1 cellular context compared by ENCODE assay signal in the genomic region with DNA sequence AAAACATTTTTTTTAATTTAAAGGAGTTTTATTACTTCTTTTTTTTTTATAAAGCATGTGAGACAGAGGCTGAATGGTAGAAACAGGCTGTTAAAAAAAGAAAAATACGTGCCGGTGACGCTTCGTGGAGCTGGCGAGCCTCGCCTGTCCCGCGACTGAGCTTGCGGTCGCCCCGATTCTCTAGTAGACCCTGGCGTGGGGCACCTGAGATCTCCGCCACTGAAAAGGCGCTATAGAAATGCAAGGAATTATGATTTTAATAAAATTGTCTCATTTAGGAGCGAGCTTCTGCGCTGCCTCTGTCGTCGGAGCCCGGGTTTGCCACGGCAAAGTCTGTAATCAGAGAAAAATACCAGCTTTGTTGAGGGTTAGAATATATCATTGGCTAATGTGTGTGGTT.
TF ChIP-seq lines count a peak whose summit lies in the region.

No MANE protein-coding gene starts in this region.

TF ChIP-seq in GM12878, 131 proteins besides CTCF, POLR2A, EP300 and RAD21:
- TF ChIP-seq, protein P1, sequence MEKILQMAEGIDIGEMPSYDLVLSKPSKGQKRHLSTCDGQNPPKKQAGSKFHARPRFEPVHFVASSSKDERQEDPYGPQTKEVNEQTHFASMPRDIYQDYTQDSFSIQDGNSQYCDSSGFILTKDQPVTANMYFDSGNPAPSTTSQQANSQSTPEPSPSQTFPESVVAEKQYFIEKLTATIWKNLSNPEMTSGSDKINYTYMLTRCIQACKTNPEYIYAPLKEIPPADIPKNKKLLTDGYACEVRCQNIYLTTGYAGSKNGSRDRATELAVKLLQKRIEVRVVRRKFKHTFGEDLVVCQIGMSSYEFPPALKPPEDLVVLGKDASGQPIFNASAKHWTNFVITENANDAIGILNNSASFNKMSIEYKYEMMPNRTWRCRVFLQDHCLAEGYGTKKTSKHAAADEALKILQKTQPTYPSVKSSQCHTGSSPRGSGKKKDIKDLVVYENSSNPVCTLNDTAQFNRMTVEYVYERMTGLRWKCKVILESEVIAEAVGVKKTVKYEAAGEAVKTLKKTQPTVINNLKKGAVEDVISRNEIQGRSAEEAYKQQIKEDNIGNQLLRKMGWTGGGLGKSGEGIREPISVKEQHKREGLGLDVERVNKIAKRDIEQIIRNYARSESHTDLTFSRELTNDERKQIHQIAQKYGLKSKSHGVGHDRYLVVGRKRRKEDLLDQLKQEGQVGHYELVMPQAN (conservative IDR thresholded peaks at IDR 0.05): no peak
- TF ChIP-seq, protein P2, sequence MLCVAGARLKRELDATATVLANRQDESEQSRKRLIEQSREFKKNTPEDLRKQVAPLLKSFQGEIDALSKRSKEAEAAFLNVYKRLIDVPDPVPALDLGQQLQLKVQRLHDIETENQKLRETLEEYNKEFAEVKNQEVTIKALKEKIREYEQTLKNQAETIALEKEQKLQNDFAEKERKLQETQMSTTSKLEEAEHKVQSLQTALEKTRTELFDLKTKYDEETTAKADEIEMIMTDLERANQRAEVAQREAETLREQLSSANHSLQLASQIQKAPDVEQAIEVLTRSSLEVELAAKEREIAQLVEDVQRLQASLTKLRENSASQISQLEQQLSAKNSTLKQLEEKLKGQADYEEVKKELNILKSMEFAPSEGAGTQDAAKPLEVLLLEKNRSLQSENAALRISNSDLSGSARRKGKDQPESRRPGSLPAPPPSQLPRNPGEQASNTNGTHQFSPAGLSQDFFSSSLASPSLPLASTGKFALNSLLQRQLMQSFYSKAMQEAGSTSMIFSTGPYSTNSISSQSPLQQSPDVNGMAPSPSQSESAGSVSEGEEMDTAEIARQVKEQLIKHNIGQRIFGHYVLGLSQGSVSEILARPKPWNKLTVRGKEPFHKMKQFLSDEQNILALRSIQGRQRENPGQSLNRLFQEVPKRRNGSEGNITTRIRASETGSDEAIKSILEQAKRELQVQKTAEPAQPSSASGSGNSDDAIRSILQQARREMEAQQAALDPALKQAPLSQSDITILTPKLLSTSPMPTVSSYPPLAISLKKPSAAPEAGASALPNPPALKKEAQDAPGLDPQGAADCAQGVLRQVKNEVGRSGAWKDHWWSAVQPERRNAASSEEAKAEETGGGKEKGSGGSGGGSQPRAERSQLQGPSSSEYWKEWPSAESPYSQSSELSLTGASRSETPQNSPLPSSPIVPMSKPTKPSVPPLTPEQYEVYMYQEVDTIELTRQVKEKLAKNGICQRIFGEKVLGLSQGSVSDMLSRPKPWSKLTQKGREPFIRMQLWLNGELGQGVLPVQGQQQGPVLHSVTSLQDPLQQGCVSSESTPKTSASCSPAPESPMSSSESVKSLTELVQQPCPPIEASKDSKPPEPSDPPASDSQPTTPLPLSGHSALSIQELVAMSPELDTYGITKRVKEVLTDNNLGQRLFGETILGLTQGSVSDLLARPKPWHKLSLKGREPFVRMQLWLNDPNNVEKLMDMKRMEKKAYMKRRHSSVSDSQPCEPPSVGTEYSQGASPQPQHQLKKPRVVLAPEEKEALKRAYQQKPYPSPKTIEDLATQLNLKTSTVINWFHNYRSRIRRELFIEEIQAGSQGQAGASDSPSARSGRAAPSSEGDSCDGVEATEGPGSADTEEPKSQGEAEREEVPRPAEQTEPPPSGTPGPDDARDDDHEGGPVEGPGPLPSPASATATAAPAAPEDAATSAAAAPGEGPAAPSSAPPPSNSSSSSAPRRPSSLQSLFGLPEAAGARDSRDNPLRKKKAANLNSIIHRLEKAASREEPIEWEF (IDR thresholded peaks at IDR 0.05; ENCODE audit: insufficient replicate concordance, low read depth, low read length): no peak
- TF ChIP-seq NFYA (IDR thresholded peaks at IDR 0.05; ENCODE audit: borderline replicate concordance, low read depth, low read length): no peak
- peak; percentile 4 for TF ChIP-seq SUZ12 (IDR thresholded peaks at IDR 0.05; ENCODE audit: unreplicated experiment)
